ENCODE assay signal across 1 cellular context in genomic region chr2:23803965-23804542, GRCh38.
TF ChIP-seq lines count a peak whose summit lies in the region.

No MANE protein-coding gene starts in this region.

TF ChIP-seq in GM23338, 12 proteins besides CTCF, POLR2A, EP300 and RAD21 (continued from another document):
- TF ChIP-seq EZH2phosphoT487 (IDR thresholded peaks at IDR 0.05; ENCODE audit: unreplicated experiment) (no peak), POLR2AphosphoS5 (IDR thresholded peaks at IDR 0.05; ENCODE audit: low read depth) (no peak), REST (IDR thresholded peaks at IDR 0.05; ENCODE audit: unreplicated experiment) (no peak)
